ENCODE assay signal across 2 cellular contexts in the genomic region with DNA sequence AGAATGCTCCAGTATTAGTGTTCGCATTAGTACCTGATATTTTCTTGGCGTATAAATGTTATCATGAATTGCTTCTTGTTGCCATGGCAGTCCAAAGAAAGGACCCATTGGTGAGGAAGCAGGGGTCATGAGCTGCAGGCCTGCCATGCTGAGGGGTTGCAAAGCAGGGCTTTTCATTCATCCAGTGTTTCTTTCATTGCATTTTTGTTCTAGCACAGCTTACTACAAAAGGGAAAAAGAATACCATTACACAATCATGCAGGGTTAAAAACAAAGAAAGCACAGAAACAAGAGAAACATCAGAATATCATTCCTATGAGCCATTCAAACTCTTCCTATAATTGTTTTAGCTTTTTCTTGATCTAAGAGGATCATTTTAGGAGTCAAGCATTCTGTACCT.
TF ChIP-seq lines count a peak whose summit lies in the region.

No MANE protein-coding gene starts in this region.

TF ChIP-seq in neural cell, 6 proteins besides CTCF, POLR2A, EP300 and RAD21 (continued from another document):
- TF ChIP-seq REST (IDR thresholded peaks at IDR 0.05; ENCODE audit: borderline replicate concordance) (no peak), SMC3 (conservative IDR thresholded peaks at IDR 0.05; ENCODE audit: poor library complexity) (no peak), TAF1 (IDR thresholded peaks at IDR 0.05; ENCODE audit: low read depth) (no peak)

TF ChIP-seq in GM12891, 5 proteins besides CTCF, POLR2A, EP300 and RAD21 (continued from another document):
- TF ChIP-seq POU2F2 (IDR thresholded peaks at IDR 0.05; ENCODE audit: low read depth, low read length), result no peak
- no peak for TF ChIP-seq PAX5 (IDR thresholded peaks at IDR 0.05; ENCODE audit: insufficient read depth, low read length, severe bottlenecking)
TF ChIP-seq in GM12891: peak in this region for 0.
